In genomic region chr1:153977250-153978240, GRCh38 we compare ENCODE assay signal across 1 cellular context.
TF ChIP-seq lines count a peak whose summit lies in the region.

TSS of gene JTB (minus strand) at chr1:153977674. CDS start at chr1:153977252, 422 bp downstream.

TF ChIP-seq in WTC11, 78 proteins besides CTCF, POLR2A, EP300 and RAD21 (continued from another document):
- TF ChIP-seq, protein P1, sequence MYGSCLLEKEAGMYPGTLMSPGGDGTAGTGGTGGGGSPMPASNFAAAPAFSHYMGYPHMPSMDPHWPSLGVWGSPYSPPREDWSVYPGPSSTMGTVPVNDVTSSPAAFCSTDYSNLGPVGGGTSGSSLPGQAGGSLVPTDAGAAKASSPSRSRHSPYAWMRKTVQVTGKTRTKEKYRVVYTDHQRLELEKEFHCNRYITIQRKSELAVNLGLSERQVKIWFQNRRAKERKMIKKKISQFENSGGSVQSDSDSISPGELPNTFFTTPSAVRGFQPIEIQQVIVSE (CRISPR knock-in tag; IDR thresholded peaks at IDR 0.05; ENCODE audit: borderline replicate concordance) = no peak
- TF ChIP-seq, protein P2, sequence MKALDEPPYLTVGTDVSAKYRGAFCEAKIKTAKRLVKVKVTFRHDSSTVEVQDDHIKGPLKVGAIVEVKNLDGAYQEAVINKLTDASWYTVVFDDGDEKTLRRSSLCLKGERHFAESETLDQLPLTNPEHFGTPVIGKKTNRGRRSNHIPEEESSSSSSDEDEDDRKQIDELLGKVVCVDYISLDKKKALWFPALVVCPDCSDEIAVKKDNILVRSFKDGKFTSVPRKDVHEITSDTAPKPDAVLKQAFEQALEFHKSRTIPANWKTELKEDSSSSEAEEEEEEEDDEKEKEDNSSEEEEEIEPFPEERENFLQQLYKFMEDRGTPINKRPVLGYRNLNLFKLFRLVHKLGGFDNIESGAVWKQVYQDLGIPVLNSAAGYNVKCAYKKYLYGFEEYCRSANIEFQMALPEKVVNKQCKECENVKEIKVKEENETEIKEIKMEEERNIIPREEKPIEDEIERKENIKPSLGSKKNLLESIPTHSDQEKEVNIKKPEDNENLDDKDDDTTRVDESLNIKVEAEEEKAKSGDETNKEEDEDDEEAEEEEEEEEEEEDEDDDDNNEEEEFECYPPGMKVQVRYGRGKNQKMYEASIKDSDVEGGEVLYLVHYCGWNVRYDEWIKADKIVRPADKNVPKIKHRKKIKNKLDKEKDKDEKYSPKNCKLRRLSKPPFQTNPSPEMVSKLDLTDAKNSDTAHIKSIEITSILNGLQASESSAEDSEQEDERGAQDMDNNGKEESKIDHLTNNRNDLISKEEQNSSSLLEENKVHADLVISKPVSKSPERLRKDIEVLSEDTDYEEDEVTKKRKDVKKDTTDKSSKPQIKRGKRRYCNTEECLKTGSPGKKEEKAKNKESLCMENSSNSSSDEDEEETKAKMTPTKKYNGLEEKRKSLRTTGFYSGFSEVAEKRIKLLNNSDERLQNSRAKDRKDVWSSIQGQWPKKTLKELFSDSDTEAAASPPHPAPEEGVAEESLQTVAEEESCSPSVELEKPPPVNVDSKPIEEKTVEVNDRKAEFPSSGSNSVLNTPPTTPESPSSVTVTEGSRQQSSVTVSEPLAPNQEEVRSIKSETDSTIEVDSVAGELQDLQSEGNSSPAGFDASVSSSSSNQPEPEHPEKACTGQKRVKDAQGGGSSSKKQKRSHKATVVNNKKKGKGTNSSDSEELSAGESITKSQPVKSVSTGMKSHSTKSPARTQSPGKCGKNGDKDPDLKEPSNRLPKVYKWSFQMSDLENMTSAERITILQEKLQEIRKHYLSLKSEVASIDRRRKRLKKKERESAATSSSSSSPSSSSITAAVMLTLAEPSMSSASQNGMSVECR (CRISPR knock-in tag; IDR thresholded peaks at IDR 0.05; ENCODE audit: borderline replicate concordance) = peak; percentile 11; the same call in 1 of the 2 replicates
- TF ChIP-seq FOXP1 (CRISPR knock-in tag; IDR thresholded peaks at IDR 0.05; ENCODE audit: borderline replicate concordance) = 0 out of 2 replicates have a peak, but pooled peaks have one; percentile 41
- TF ChIP-seq ZNF232 (CRISPR knock-in tag; IDR thresholded peaks at IDR 0.05) = 0 out of 2 replicates have a peak, but pooled peaks have one; percentile 15
- 0 out of 2 replicates have a peak, but pooled peaks have one; percentile 47 for TF ChIP-seq CREM (CRISPR knock-in tag; IDR thresholded peaks at IDR 0.05)
- TF ChIP-seq FOXP4 (CRISPR knock-in tag; IDR thresholded peaks at IDR 0.05) = no peak
- TF ChIP-seq AR (CRISPR knock-in tag; IDR thresholded peaks at IDR 0.05) = no peak
- peak; percentile 45 for TF ChIP-seq FOXK1 (CRISPR knock-in tag; IDR thresholded peaks at IDR 0.05)
- peak; percentile 17; the same call in 1 of the 2 replicates for TF ChIP-seq NFYB (CRISPR knock-in tag; conservative IDR thresholded peaks at IDR 0.05; ENCODE audit: low read depth)
- TF ChIP-seq, protein P3, sequence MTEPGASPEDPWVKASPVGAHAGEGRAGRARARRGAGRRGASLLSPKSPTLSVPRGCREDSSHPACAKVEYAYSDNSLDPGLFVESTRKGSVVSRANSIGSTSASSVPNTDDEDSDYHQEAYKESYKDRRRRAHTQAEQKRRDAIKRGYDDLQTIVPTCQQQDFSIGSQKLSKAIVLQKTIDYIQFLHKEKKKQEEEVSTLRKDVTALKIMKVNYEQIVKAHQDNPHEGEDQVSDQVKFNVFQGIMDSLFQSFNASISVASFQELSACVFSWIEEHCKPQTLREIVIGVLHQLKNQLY (CRISPR knock-in tag; IDR thresholded peaks at IDR 0.05) = no peak
- TF ChIP-seq KAT7 (CRISPR knock-in tag; IDR thresholded peaks at IDR 0.05; ENCODE audit: borderline replicate concordance) = peak; percentile 25; the same call in 1 of the 2 replicates
- TF ChIP-seq ZNF317 (CRISPR knock-in tag; IDR thresholded peaks at IDR 0.05; ENCODE audit: borderline replicate concordance, low read depth) = no peak
- no peak for TF ChIP-seq ZNF671 (CRISPR knock-in tag; IDR thresholded peaks at IDR 0.05)
- TF ChIP-seq EMX1 (CRISPR knock-in tag; IDR thresholded peaks at IDR 0.05) = 0 out of 2 replicates have a peak, but pooled peaks have one; percentile 11
- TF ChIP-seq, protein P4, sequence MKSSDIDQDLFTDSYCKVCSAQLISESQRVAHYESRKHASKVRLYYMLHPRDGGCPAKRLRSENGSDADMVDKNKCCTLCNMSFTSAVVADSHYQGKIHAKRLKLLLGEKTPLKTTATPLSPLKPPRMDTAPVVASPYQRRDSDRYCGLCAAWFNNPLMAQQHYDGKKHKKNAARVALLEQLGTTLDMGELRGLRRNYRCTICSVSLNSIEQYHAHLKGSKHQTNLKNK (CRISPR knock-in tag; IDR thresholded peaks at IDR 0.05) = no peak
- no peak for TF ChIP-seq ZNF416 (CRISPR knock-in tag; IDR thresholded peaks at IDR 0.05)
- TF ChIP-seq, protein P5, sequence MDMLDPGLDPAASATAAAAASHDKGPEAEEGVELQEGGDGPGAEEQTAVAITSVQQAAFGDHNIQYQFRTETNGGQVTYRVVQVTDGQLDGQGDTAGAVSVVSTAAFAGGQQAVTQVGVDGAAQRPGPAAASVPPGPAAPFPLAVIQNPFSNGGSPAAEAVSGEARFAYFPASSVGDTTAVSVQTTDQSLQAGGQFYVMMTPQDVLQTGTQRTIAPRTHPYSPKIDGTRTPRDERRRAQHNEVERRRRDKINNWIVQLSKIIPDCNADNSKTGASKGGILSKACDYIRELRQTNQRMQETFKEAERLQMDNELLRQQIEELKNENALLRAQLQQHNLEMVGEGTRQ (CRISPR knock-in tag; IDR thresholded peaks at IDR 0.05) = peak; percentile 23; the same call in 1 of the 2 replicates
- TF ChIP-seq, protein P6, sequence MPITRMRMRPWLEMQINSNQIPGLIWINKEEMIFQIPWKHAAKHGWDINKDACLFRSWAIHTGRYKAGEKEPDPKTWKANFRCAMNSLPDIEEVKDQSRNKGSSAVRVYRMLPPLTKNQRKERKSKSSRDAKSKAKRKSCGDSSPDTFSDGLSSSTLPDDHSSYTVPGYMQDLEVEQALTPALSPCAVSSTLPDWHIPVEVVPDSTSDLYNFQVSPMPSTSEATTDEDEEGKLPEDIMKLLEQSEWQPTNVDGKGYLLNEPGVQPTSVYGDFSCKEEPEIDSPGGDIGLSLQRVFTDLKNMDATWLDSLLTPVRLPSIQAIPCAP (CRISPR knock-in tag; IDR thresholded peaks at IDR 0.05) = peak; percentile 82
- TF ChIP-seq PREB (CRISPR knock-in tag; IDR thresholded peaks at IDR 0.05; ENCODE audit: borderline replicate concordance) = no peak
- peak; percentile 17; the same call in 1 of the 2 replicates for TF ChIP-seq NFE2L1 (CRISPR knock-in tag; IDR thresholded peaks at IDR 0.05)
- TF ChIP-seq GABPB1 (CRISPR knock-in tag; IDR thresholded peaks at IDR 0.05) = 0 out of 2 replicates have a peak, but pooled peaks have one; percentile 27
- TF ChIP-seq TCF7 (CRISPR knock-in tag; IDR thresholded peaks at IDR 0.05; ENCODE audit: low read depth) = no peak
